13 cellular contexts compared by ENCODE assay signal in the genomic region with DNA sequence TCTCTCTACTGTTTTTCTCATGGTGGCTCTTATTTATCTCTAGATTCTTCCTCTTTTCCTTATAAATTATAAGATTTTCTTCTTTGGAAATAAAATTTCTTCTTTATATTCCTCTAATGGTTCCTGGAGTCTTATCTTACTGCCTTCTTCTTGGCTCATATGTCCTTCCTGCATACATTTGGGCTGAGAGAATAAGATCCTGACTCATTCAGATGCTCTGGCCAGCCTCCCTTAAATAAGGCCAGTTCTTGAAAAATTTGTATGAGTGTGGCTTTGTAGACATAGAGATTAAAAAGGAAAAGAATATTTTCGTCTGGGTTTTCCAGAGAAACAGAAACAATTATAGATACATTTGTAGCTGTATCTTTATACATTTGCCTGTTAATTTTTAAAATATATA.
"Had no signal": no experiment of that assay in that cellular context is flagged by ENCODE, and none has a peak within 500 bp of the region (broad histone marks: within the 10 kb centered on the region; RNA-seq: fewer than 3 reads in every experiment).

No MANE protein-coding gene starts in this region.

- H3K4me3 ChIP-seq: tibial artery had no signal

- H3K36me3 ChIP-seq: tibial artery had no signal

- H3K9me3 ChIP-seq: tibial artery had no signal

- DNase-seq: activated B cell treated with CpG ODN at 0.5 μM for 24 hours; activated CD4-positive, alpha-beta memory T cell treated with anti-CD3 and anti-CD28 coated beads, Interleukin-2, amount 10 ng/mL, durations not matched to agents 7 days and 5 days; activated CD4-positive, alpha-beta T cell treated with anti-CD3 and anti-CD28 coated beads for 48 hours; activated CD8-positive, alpha-beta memory T cell treated with anti-CD3 and anti-CD28 coated beads, Interleukin-2, amount 10 ng/mL, durations not matched to agents 7 days and 5 days; caudate nucleus; left cardiac atrium; naive thymus-derived CD8-positive, alpha-beta T cell; retina; stimulated activated CD4-positive, alpha-beta T cell treated with anti-CD3 and anti-CD28 coated beads, Interleukin-12 subunit alpha, Interleukin-12 subunit beta, amount 100 ng/mL, for 4 hours; stimulated activated CD4-positive, alpha-beta T cell treated with anti-CD3 and anti-CD28 coated beads, Interleukin-1b, Interleukin-23, amount 100 ng/mL, for 48 hours; stimulated activated naive CD4-positive, alpha-beta T cell treated with Interleukin-2 at 50 U/mL for 16 hours; SW 1271; tibial artery had no signal

- ATAC-seq: activated CD8-positive, alpha-beta memory T cell treated with anti-CD3 and anti-CD28 coated beads, Interleukin-2, amount 10 ng/mL, durations not matched to agents 7 days and 5 days; naive thymus-derived CD8-positive, alpha-beta T cell had no signal

- H3K27me3 ChIP-seq: tibial artery had no signal

- H3K4me1 ChIP-seq: tibial artery had no signal

- H3K27ac ChIP-seq: tibial artery had no signal
